ENCODE assay signal across 13 cellular contexts in genomic region chr16:2829501-2830354, GRCh38. TPM values are rescaled to one million over a fixed set of nuclear protein-coding genes. Genes with fewer than 3 reads are reported as not detected.
DNase-seq lines count a peak whose midpoint lies in the region; ATAC-seq and TF ChIP-seq lines count a peak whose summit lies in the region.
"Had no signal": no experiment of that assay in that cellular context is flagged by ENCODE, and none has a peak within 500 bp of the region (broad histone marks: within the 10 kb centered on the region; RNA-seq: fewer than 3 reads in every experiment).

A gene with protein sequence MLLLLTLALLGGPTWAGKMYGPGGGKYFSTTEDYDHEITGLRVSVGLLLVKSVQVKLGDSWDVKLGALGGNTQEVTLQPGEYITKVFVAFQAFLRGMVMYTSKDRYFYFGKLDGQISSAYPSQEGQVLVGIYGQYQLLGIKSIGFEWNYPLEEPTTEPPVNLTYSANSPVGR (plus strand): TSS chr16:2830303. CDS start chr16:2830442, 139 bp downstream.

- CTCF ChIA-PET in PC-3 (lab: Charles Lee): no interaction called here

- ATAC-seq in PC-3: peak; percentile 97

- H3K9me3 Mint-ChIP-seq in endothelial cell (ENCODE audit: unreplicated experiment): no peaks in the 10 kb centered on the region
- H3K9me3 Mint-ChIP-seq: activated T-cell treated with anti-CD3 and anti-CD28 coated beads, Interleukin-2, amount 50 U/mL, for 72 hours had no signal

- H3K4me1 ChIP-seq in PC-3 (ENCODE audit: insufficient read depth, low read length): peaks cover 12% of the 10 kb centered on the region
- H3K4me1 ChIP-seq: tibial nerve had no signal

- H3K9ac ChIP-seq in PC-3 (ENCODE audit: low read length): peak within 1 kb of the TSS; percentile 51

- TF ChIP-seq CTCF in PC-3 (conservative IDR thresholded peaks at IDR 0.05; ENCODE audit: low read depth, low read length): no peak
- TF ChIP-seq CTCF in choroid plexus epithelial cell (conservative IDR thresholded peaks at IDR 0.05; ENCODE audit: low read depth, low read length): no peak
- no peak for TF ChIP-seq CTCF in endothelial cell (IDR thresholded peaks at IDR 0.05; ENCODE audit: unreplicated experiment)

- BruUV-seq in PC-3 (replicated peaks; lab: Mats Ljungman, UMichigan): no TSS peak

- H3K4me3 Mint-ChIP-seq in endothelial cell (ENCODE audit: unreplicated experiment): no peak within 1 kb of the TSS

- H3F3A ChIP-seq in PC-3 (ENCODE audit: low read length, unreplicated experiment): no peaks in the 10 kb centered on the region

- H2AFZ ChIP-seq in PC-3 (ENCODE audit: low read length): peak within 1 kb of the TSS; percentile 57

- H3K27ac ChIP-seq in PC-3 (ENCODE audit: low read length): peak within 1 kb of the TSS; percentile 71
- H3K27ac ChIP-seq: tibial nerve had no signal

- DNase-seq in DMS53 treated with DMSO at 0.1 percent for 48 hours (lab: John Stamatoyannopoulos, UW; ENCODE audit: unreplicated experiment) (peak; percentile 48), PC-3 (peak; percentile 69), choroid plexus epithelial cell (ENCODE audit: low read depth) (peak; percentile 31), posterior vena cava (ENCODE audit: low spot score) (peak; percentile 65), middle frontal gyrus (ENCODE audit: extremely low spot score, low spot score) (no peak), endothelial cell (ENCODE audit: low spot score) (no peak)
- no peak for DNase-seq in stimulated activated CD4-positive, alpha-beta T cell treated with anti-CD3 and anti-CD28 coated beads, Interleukin-4, amount 100 ng/mL, for 1 hour
- DNase-seq in activated naive CD4-positive, alpha-beta T cell (lab: John Stamatoyannopoulos, UW): no peak
- DNase-seq: activated T-cell treated with anti-CD3 and anti-CD28 coated beads, Interleukin-2, amount 50 U/mL, for 72 hours; mesendoderm; NCI-H1930 had no signal

- H3K9me2 ChIP-seq in PC-3 (replicated peaks; ENCODE audit: low read length): no peaks in the 10 kb centered on the region

- no peaks in the 10 kb centered on the region for H4K20me1 ChIP-seq in PC-3 (ENCODE audit: low read length)

- intact Hi-C loops in PC-3 (cut with micrococcal nuclease): loop anchor here (10.0 kb wide), 1 partner anchor 55 kb away; the partner anchor contains the start of gene ELOB
- intact Hi-C loops in posterior vena cava (cut with DNase I): loop anchor here in 1 of 2 donors (10.0 kb wide), 1 partner anchor 95 kb away; no protein-coding TSS in a partner anchor

- H3K36me3 ChIP-seq in PC-3 (ENCODE audit: low read depth, low read length): no peaks in the 10 kb centered on the region
- H3K36me3 ChIP-seq: tibial nerve had no signal

- H3K4me3 ChIP-seq in PC-3 (ENCODE audit: low read length) (no peak within 1 kb of the TSS; the same call in 1 of the 2 replicates), choroid plexus epithelial cell (ENCODE audit: low read depth, low read length) (no peak within 1 kb of the TSS)
- H3K4me3 ChIP-seq: tibial nerve had no signal

- H3K4me1 Mint-ChIP-seq in endothelial cell (ENCODE audit: unreplicated experiment): peaks cover 7% of the 10 kb centered on the region

- H3K79me2 ChIP-seq in PC-3 (ENCODE audit: low read length): no peaks in the 10 kb centered on the region

- no peaks in the 10 kb centered on the region for H3K36me3 Mint-ChIP-seq in endothelial cell (ENCODE audit: low read depth, unreplicated experiment)

- H3K4me2 ChIP-seq in PC-3 (ENCODE audit: low read length): peak within 1 kb of the TSS; percentile 48

- no peak within 1 kb of the TSS for H3K27ac Mint-ChIP-seq in endothelial cell (ENCODE audit: unreplicated experiment)
- H3K27ac Mint-ChIP-seq: activated T-cell treated with anti-CD3 and anti-CD28 coated beads, Interleukin-2, amount 50 U/mL, for 72 hours had no signal

- POLR2A ChIA-PET in PC-3 (lab: Charles Lee; ENCODE audit: unreplicated experiment): no interaction called here

- no peaks in the 10 kb centered on the region for H3K9me3 ChIP-seq in PC-3 (ENCODE audit: low read length)
- H3K9me3 ChIP-seq: tibial nerve had no signal

- no peaks in the 10 kb centered on the region for H3K27me3 ChIP-seq in PC-3 (ENCODE audit: low read length)

- H3K27me3 Mint-ChIP-seq in endothelial cell (ENCODE audit: unreplicated experiment): peaks cover 12% of the 10 kb centered on the region

RNA-seq across cellular contexts. Expression of the gene that starts here (rescaled TPM):
- 8.6 and 17.0 TPM in 2 replicates for total RNA-seq in PC-3 (2014; rRNA removed)
- total RNA-seq in posterior vena cava: not detected
- total RNA-seq in endothelial cell (ENCODE audit: unreplicated experiment): 1.3 TPM
- total RNA-seq: cerebellum, tibial nerve had no signal

Comparison
In these comparisons a context has a peak if more than half of its experiments do, and no peak if none do; other contexts are left out.
1. Peak in DNase-seq in posterior vena cava; RNA of the gene not detected or under 1 TPM.
2. DNase-seq: peak in DMS53 treated with DMSO at 0.1 percent for 48 hours (single experiment), PC-3 (single experiment) and choroid plexus epithelial cell (single experiment); none in stimulated activated CD4-positive, alpha-beta T cell treated with anti-CD3 and anti-CD28 coated beads, Interleukin-4, amount 100 ng/mL, for 1 hour (single experiment), activated naive CD4-positive, alpha-beta T cell (0 of 4), middle frontal gyrus (single experiment) and endothelial cell (single experiment).